ENCODE assay signal across 31 cellular contexts in the genomic region with DNA sequence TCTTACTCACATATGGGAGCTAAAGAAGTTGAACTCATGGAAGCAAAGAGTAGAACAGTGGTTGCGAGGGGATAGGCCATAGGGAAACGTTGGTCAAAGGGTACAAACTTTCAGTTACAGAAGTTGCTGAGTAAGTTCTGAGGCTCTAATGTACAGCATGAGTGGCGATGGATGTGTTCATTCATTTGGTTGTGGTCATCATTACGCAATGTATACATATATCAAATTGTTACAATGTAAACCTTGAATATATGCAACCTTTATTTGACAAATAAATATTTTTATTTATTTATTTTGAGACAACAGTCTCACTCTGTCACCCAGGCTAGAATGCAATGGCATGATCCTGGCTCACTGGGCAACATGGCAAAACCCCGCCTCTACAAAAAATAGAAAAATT. TPM values are rescaled to one million over a fixed set of nuclear protein-coding genes. Genes with fewer than 3 reads are reported as not detected.
"Had no signal": no experiment of that assay in that cellular context is flagged by ENCODE, and none has a peak within 500 bp of the region (broad histone marks: within the 10 kb centered on the region; RNA-seq: fewer than 3 reads in every experiment).

No MANE protein-coding gene starts in this region.

- DNase-seq: activated CD4-positive, alpha-beta T cell treated with anti-CD3 and anti-CD28 coated beads, Interleukin-2, amount 10 ng/mL, durations not matched to agents 7 days and 5 days; activated CD4-positive, alpha-beta T cell treated with anti-CD3 and anti-CD28 coated beads, Interleukin-2, amount 50 U/mL, for 48 hours; activated CD8-positive, alpha-beta T cell treated with anti-CD3 and anti-CD28 coated beads, Interleukin-2, amount 10 ng/mL, durations not matched to agents 7 days and 5 days; activated gamma-delta T cell; activated naive CD4-positive, alpha-beta T cell treated with Interleukin-2 at 50 U/mL for 16 hours; activated naive CD8-positive, alpha-beta T cell treated with anti-CD3 and anti-CD28 coated beads, Interleukin-2, amount 10 ng/mL, durations not matched to agents 7 days and 5 days; activated T-cell treated with anti-CD3 and anti-CD28 coated beads, Interleukin-2, amount 50 U/mL, for 24 hours; amygdala; Karpas-422; KBM-7; NCI-H1048; NCI-H1436 treated with DMSO at 0.1 percent for 48 hours; NCI-H1694 treated with DMSO at 0.1 percent for 48 hours; NCI-H2029; NCI-H345; NCI-H524 treated with DMSO at 0.1 percent for 48 hours; PC-9; SIG-M5; T-cell; T-helper 2 cell; T-helper 9 cell; WERI-Rb-1 had no signal

- ATAC-seq: activated CD8-positive, alpha-beta T cell treated with anti-CD3 and anti-CD28 coated beads, Interleukin-2, amount 10 ng/mL, durations not matched to agents 7 days and 5 days; Right ventricle myocardium inferior; SK-N-SH treated with all-trans-retinoic acid at 6 μM for 48 hours; T-cell had no signal

- FAIRE-seq: RCC 7860 had no signal

- H3K4me3 Mint-ChIP-seq: activated CD4-positive, alpha-beta T cell treated with anti-CD3 and anti-CD28 coated beads, Interleukin-2, amount 10 ng/mL, durations not matched to agents 7 days and 5 days; activated CD8-positive, alpha-beta T cell treated with anti-CD3 and anti-CD28 coated beads, Interleukin-2, amount 10 ng/mL, durations not matched to agents 7 days and 5 days; activated naive CD4-positive, alpha-beta T cell treated with anti-CD3 and anti-CD28 coated beads, Interleukin-2, amount 50 U/mL, for 24 hours; activated naive CD8-positive, alpha-beta T cell treated with anti-CD3 and anti-CD28 coated beads, Interleukin-2, amount 10 ng/mL, durations not matched to agents 7 days and 5 days; activated T-cell treated with anti-CD3 and anti-CD28 coated beads, Interleukin-2, amount 50 U/mL, for 24 hours; T-cell had no signal

- H3K4me3 ChIP-seq: ascending aorta, PC-9 had no signal

- H3K9me3 Mint-ChIP-seq: activated CD4-positive, alpha-beta T cell treated with anti-CD3 and anti-CD28 coated beads, Interleukin-2, amount 10 ng/mL, durations not matched to agents 7 days and 5 days; activated naive CD4-positive, alpha-beta T cell treated with anti-CD3 and anti-CD28 coated beads, Interleukin-2, amount 50 U/mL, for 24 hours; activated naive CD8-positive, alpha-beta T cell treated with anti-CD3 and anti-CD28 coated beads, Interleukin-2, amount 10 ng/mL, durations not matched to agents 7 days and 5 days; activated T-cell treated with anti-CD3 and anti-CD28 coated beads, Interleukin-2, amount 50 U/mL, for 24 hours; activated T-helper 2 cell treated with anti-CD3 and anti-CD28 coated beads, Interferon-gamma antibody, Interleukin-2, Interleukin-4, amounts not matched to agents 10 μg/mL and 5 μg/mL and 100 μg/mL, durations not matched to agents 14 hours and 24 hours and 36 hours; T-cell had no signal

- H3K36me3 ChIP-seq: ascending aorta, WERI-Rb-1 had no signal

- H3K27ac Mint-ChIP-seq: activated CD4-positive, alpha-beta T cell treated with anti-CD3 and anti-CD28 coated beads, Interleukin-2, amount 10 ng/mL, durations not matched to agents 7 days and 5 days; activated CD8-positive, alpha-beta T cell treated with anti-CD3 and anti-CD28 coated beads, Interleukin-2, amount 10 ng/mL, durations not matched to agents 7 days and 5 days; activated naive CD4-positive, alpha-beta T cell treated with anti-CD3 and anti-CD28 coated beads, Interleukin-2, amount 50 U/mL, for 24 hours; activated naive CD8-positive, alpha-beta T cell treated with anti-CD3 and anti-CD28 coated beads, Interleukin-2, amount 10 ng/mL, durations not matched to agents 7 days and 5 days; activated T-cell treated with anti-CD3 and anti-CD28 coated beads, Interleukin-2, amount 50 U/mL, for 24 hours; activated T-helper 2 cell treated with anti-CD3 and anti-CD28 coated beads, Interferon-gamma antibody, Interleukin-2, Interleukin-4, amounts not matched to agents 10 μg/mL and 5 μg/mL and 100 μg/mL, durations not matched to agents 14 hours and 24 hours and 36 hours; T-cell had no signal

- H3K36me3 Mint-ChIP-seq: activated naive CD4-positive, alpha-beta T cell treated with anti-CD3 and anti-CD28 coated beads, Interleukin-2, amount 50 U/mL, for 24 hours; activated naive CD8-positive, alpha-beta T cell treated with anti-CD3 and anti-CD28 coated beads, Interleukin-2, amount 10 ng/mL, durations not matched to agents 7 days and 5 days; T-cell had no signal

- H3K27me3 ChIP-seq: ascending aorta had no signal

- H3K4me1 Mint-ChIP-seq: activated CD4-positive, alpha-beta T cell treated with anti-CD3 and anti-CD28 coated beads, Interleukin-2, amount 10 ng/mL, durations not matched to agents 7 days and 5 days; activated naive CD4-positive, alpha-beta T cell treated with anti-CD3 and anti-CD28 coated beads, Interleukin-2, amount 50 U/mL, for 24 hours; activated naive CD8-positive, alpha-beta T cell treated with anti-CD3 and anti-CD28 coated beads, Interleukin-2, amount 10 ng/mL, durations not matched to agents 7 days and 5 days had no signal

RNA-seq across cellular contexts. Expression of a gene that starts 38.7 kb away (rescaled TPM):
- total RNA-seq: activated CD4-positive, alpha-beta T cell treated with anti-CD3 and anti-CD28 coated beads, Interleukin-2, amount 10 ng/mL, durations not matched to agents 7 days and 5 days; activated CD8-positive, alpha-beta T cell treated with anti-CD3 and anti-CD28 coated beads, Interleukin-2, amount 10 ng/mL, durations not matched to agents 7 days and 5 days; activated naive CD8-positive, alpha-beta T cell treated with anti-CD3 and anti-CD28 coated beads, Interleukin-2, amount 10 ng/mL, durations not matched to agents 7 days and 5 days; activated T-helper 2 cell treated with anti-CD3 and anti-CD28 coated beads, Interferon-gamma antibody, Interleukin-2, Interleukin-4, amounts not matched to agents 10 μg/mL and 5 μg/mL and 100 μg/mL, durations not matched to agents 14 hours and 24 hours and 36 hours; ascending aorta; MCF 10A; OCI-LY7; Right ventricle myocardium inferior had no signal

RNA-seq across cellular contexts. Expression of a gene that starts 48.7 kb away (rescaled TPM):
- total RNA-seq: activated CD4-positive, alpha-beta T cell treated with anti-CD3 and anti-CD28 coated beads, Interleukin-2, amount 10 ng/mL, durations not matched to agents 7 days and 5 days; activated CD8-positive, alpha-beta T cell treated with anti-CD3 and anti-CD28 coated beads, Interleukin-2, amount 10 ng/mL, durations not matched to agents 7 days and 5 days; activated naive CD8-positive, alpha-beta T cell treated with anti-CD3 and anti-CD28 coated beads, Interleukin-2, amount 10 ng/mL, durations not matched to agents 7 days and 5 days; activated T-helper 2 cell treated with anti-CD3 and anti-CD28 coated beads, Interferon-gamma antibody, Interleukin-2, Interleukin-4, amounts not matched to agents 10 μg/mL and 5 μg/mL and 100 μg/mL, durations not matched to agents 14 hours and 24 hours and 36 hours; ascending aorta; cardiac septum; OCI-LY7; Right ventricle myocardium inferior had no signal
